ENCODE assay signal across 10 cellular contexts in genomic region chr10:133151071-133151470, GRCh38. TPM values are rescaled to one million over a fixed set of nuclear protein-coding genes. Genes with fewer than 3 reads are reported as not detected.
DNase-seq lines count a peak whose midpoint lies in the region; ATAC-seq and TF ChIP-seq lines count a peak whose summit lies in the region.
"Not testable (repeated sequence)": the region's sequence is repeated elsewhere in the genome, so short reads cannot be mapped to it uniquely, and the experiment has no call there.
"Had no signal": no experiment of that assay in that cellular context is flagged by ENCODE, and none has a peak within 500 bp of the region (broad histone marks: within the 10 kb centered on the region; RNA-seq: fewer than 3 reads in every experiment).

No MANE protein-coding gene starts in this region.

- not testable (repeated sequence) for DNase-seq in WTC11 (ENCODE audit: low spot score); endodermal cell; neural crest cell (ENCODE audit: low read depth, low spot score)
- peak; percentile 1 for DNase-seq in iPS-NIHi11 (ENCODE audit: low spot score)

- peak overlapping the region; percentile 34; the same call in 1 of the 2 replicates for H3K9ac ChIP-seq in ES-I3 (ENCODE audit: low read depth, low read length)
- peak overlapping the region; percentile 80 for H3K9ac ChIP-seq in HUES48 (ENCODE audit: low read depth, low read length)
- H3K9ac ChIP-seq in endodermal cell (ENCODE audit: extremely low read depth, low read length, poor library complexity, severe bottlenecking): peak overlapping the region; percentile 27
- H3K9ac ChIP-seq in iPS-15b (ENCODE audit: low read depth, low read length): peak overlapping the region; percentile 27

- peaks cover 51% of the 10 kb centered on the region for H3K4me1 Mint-ChIP-seq in WTC11
- H3K4me1 Mint-ChIP-seq in endodermal cell: peaks cover 12% of the 10 kb centered on the region
- peaks cover 16% of the 10 kb centered on the region for H3K4me1 Mint-ChIP-seq in neural crest cell

- peaks cover 39% of the 10 kb centered on the region for H3K36me3 Mint-ChIP-seq in WTC11
- not testable (repeated sequence) for H3K36me3 Mint-ChIP-seq in endodermal cell (ENCODE audit: low read depth); neural crest cell (ENCODE audit: low read depth)

- H3K9me3 Mint-ChIP-seq in WTC11 (peaks cover 42% of the 10 kb centered on the region), endodermal cell (peaks cover 33% of the 10 kb centered on the region), neural crest cell (peaks cover 16% of the 10 kb centered on the region)

- H3K27me3 Mint-ChIP-seq in WTC11 (ENCODE audit: low read depth): peaks cover 13% of the 10 kb centered on the region
- peaks cover 14% of the 10 kb centered on the region for H3K27me3 Mint-ChIP-seq in endodermal cell (ENCODE audit: insufficient read depth)
- H3K27me3 Mint-ChIP-seq in neural crest cell (ENCODE audit: low read depth): peaks cover 67% of the 10 kb centered on the region

- H3K4me1 ChIP-seq in ES-I3 (ENCODE audit: insufficient read depth, low read length) (peaks cover 26% of the 10 kb centered on the region), HUES48 (ENCODE audit: control insufficient read depth, insufficient read depth, low read length) (peaks cover 17% of the 10 kb centered on the region), iPS-15b (ENCODE audit: control insufficient read depth, insufficient read depth, low read length) (peaks cover 10% of the 10 kb centered on the region)
- H3K4me1 ChIP-seq in endodermal cell (ENCODE audit: control insufficient read depth, insufficient read depth, low read length): not testable (repeated sequence)

- not testable (repeated sequence) for TF ChIP-seq CTCF in WTC11 (IDR thresholded peaks at IDR 0.05); endodermal cell (conservative IDR thresholded peaks at IDR 0.05); neural crest cell (conservative IDR thresholded peaks at IDR 0.05)

- peaks cover 15% of the 10 kb centered on the region for H3K9me3 ChIP-seq in ES-I3 (ENCODE audit: control insufficient read depth, insufficient read depth, low read length)
- H3K9me3 ChIP-seq in HUES48 (ENCODE audit: control insufficient read depth, insufficient read depth, low read length); endodermal cell (ENCODE audit: control insufficient read depth, low read length); iPS-15b (ENCODE audit: control insufficient read depth, insufficient read depth, low read length): not testable (repeated sequence)

- H3K27ac Mint-ChIP-seq in WTC11 (peak overlapping the region; percentile 98), endodermal cell (peak overlapping the region; percentile 93), neural crest cell (ENCODE audit: unreplicated experiment) (peak overlapping the region; percentile 7)

- H3K27ac ChIP-seq in HUES48 (ENCODE audit: low read depth, low read length) (peak overlapping the region; percentile 99), endodermal cell (ENCODE audit: low read depth, low read length) (peak overlapping the region; percentile 75)

- ATAC-seq in WTC11: not testable (repeated sequence)

- POLR2A ChIA-PET in WTC11 (lab: Charles Lee): not testable (repeated sequence)

- 75 to 100% methylated on average over 1 to 3 of the region's 3 CpGs for WGBS in endodermal cell (ENCODE audit: insufficient coverage in 1 of 2, insufficient read length in 1 of 2), 2 experiments

- CTCF ChIA-PET in WTC11 (lab: Charles Lee): interaction anchor here (0.9 kb wide), 1 partner anchor 64 kb away, joined by 3 read pairs; no protein-coding TSS in a partner anchor

- H3K4me3 ChIP-seq in HUES48 (ENCODE audit: low read depth, low read length) (0 out of 2 replicates have a peak overlapping the region, but pooled peaks have one; percentile 14), endodermal cell (ENCODE audit: low read length) (peak overlapping the region; percentile 1)
- H3K4me3 ChIP-seq in iPS-15b (ENCODE audit: low read depth, low read length): not testable (repeated sequence)

- H3K36me3 ChIP-seq in ES-I3 (ENCODE audit: insufficient read depth, low read length); HUES48 (ENCODE audit: control insufficient read depth, insufficient read depth, low read length); endodermal cell (ENCODE audit: control insufficient read depth, insufficient read depth, low read length); iPS-15b (ENCODE audit: control insufficient read depth, insufficient read depth, low read length): not testable (repeated sequence)

- not testable (repeated sequence) for H3K27me3 ChIP-seq in HUES48 (ENCODE audit: control insufficient read depth, insufficient read depth, low read length); endodermal cell (ENCODE audit: control insufficient read depth, insufficient read depth, low read length, poor library complexity, severe bottlenecking); iPS-15b (ENCODE audit: control insufficient read depth, insufficient read depth, low read length)

- peak overlapping the region; percentile 35 for H3K4me3 Mint-ChIP-seq in WTC11
- not testable (repeated sequence) for H3K4me3 Mint-ChIP-seq in endodermal cell, neural crest cell

TF ChIP-seq in WTC11, 78 proteins besides CTCF, POLR2A, EP300 and RAD21:
- TF ChIP-seq ZNF121 (CRISPR knock-in tag; IDR thresholded peaks at IDR 0.05) (peak; percentile 95), GTF2I (CRISPR knock-in tag; conservative IDR thresholded peaks at IDR 0.05) (peak; percentile 60; the same call in 1 of the 2 replicates)

RNA-seq across cellular contexts. Expression of gene KNDC1, which starts 8.9 kb away (rescaled TPM):
- total RNA-seq in WTC11 (2021) (25.7 to 26.8 TPM (median 26.6 TPM) in 3 replicates), endodermal cell (1 to 10 TPM; 6.5 to 9.6 TPM), neural crest cell (4.0 and 5.5 TPM in 2 replicates)
- 7.3 TPM for polyA plus RNA-seq in endodermal cell (2013, experiment 1 of 2)
- polyA plus RNA-seq in endodermal cell (2013, experiment 2 of 2): 4.6 TPM
- total RNA-seq: CD4-positive, alpha-beta T cell; CD8-positive, alpha-beta memory T cell; Daoy had no signal

Comparison
In these comparisons a context has a peak if more than half of its experiments do, and no peak if none do; other contexts are left out.
1. H3K9ac ChIP-seq: peak in every context shown above with its lines; median percentile 80 in HUES48; 34 in ES-I3; 27 in endodermal cell; 27 in iPS-15b.
2. H3K27ac Mint-ChIP-seq: peak in every context shown above with its lines; median percentile 98 in WTC11; 93 in endodermal cell; 7 in neural crest cell.